Comparison of ENCODE assay signal across 22 cellular contexts in the genomic region with DNA sequence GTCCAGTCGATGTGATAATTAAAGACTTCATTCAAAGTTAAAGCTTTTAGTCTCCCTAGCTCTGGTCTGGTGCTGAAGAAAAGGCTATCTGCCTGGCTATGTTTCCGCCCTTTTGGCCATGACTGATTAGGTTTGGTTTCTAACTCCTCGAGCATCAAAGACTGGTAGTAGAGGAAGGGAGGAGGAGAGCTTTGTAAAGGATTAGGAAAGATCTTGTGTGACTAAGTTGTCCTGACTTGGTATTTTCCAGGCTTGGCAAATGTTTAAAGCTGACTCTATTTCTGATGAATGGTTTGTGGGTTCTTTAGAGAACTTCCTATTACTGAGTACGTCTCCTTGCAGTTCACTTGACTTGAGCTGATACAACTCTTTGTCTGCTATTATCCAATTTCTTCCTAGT.
DNase-seq lines count a peak whose midpoint lies in the region; ATAC-seq, FAIRE-seq and TF ChIP-seq lines count a peak whose summit lies in the region.
"Had no signal": no experiment of that assay in that cellular context is flagged by ENCODE, and none has a peak within 500 bp of the region (broad histone marks: within the 10 kb centered on the region; RNA-seq: fewer than 3 reads in every experiment).

No MANE protein-coding gene starts in this region.

- H3K4me1 ChIP-seq in adipocyte (ENCODE audit: control insufficient read depth, insufficient read depth, low read length): peaks cover 17% of the 10 kb centered on the region
- H3K4me1 ChIP-seq in esophagus muscularis mucosa: no peaks in the 10 kb centered on the region
- H3K4me1 ChIP-seq: BLaER1 treated with 17β-estradiol and CSF1 and Interleukin-3, amounts not matched to agents 10 nM and 100 nM; HAP-1 had no signal

- peaks cover 0 to 4% of the 10 kb centered on the region in 2 donors for H3K9me3 Mint-ChIP-seq in activated naive CD4-positive, alpha-beta T cell treated with anti-CD3 and anti-CD28 coated beads, Interleukin-2, amount 50 U/mL, for 72 hours

- no peak overlapping the region for H3K27ac ChIP-seq in esophagus muscularis mucosa (replicated peaks in 1 of 4)
- H3K27ac ChIP-seq: BLaER1 treated with 17β-estradiol and CSF1 and Interleukin-3, amounts not matched to agents 10 nM and 100 nM; ovary; WERI-Rb-1 had no signal

- peaks cover 0 to 5% of the 10 kb centered on the region in 2 donors for H3K36me3 Mint-ChIP-seq in activated naive CD4-positive, alpha-beta T cell treated with anti-CD3 and anti-CD28 coated beads, Interleukin-2, amount 50 U/mL, for 72 hours

- TF ChIP-seq POLR2A in esophagus muscularis mucosa (IDR thresholded peaks at IDR 0.05; ENCODE audit: low read depth) (no peak), GM18505 (IDR thresholded peaks at IDR 0.05; ENCODE audit: borderline replicate concordance, extremely low read depth, insufficient read depth, insufficient read length) (no peak)

- TF ChIP-seq EP300 in esophagus muscularis mucosa (IDR thresholded peaks at IDR 0.05): no peak

- H3K4me3 ChIP-seq in adipocyte (ENCODE audit: low read length) (peak overlapping the region; percentile 11), esophagus muscularis mucosa (no peak overlapping the region)
- H3K4me3 ChIP-seq: BLaER1 treated with 17β-estradiol and CSF1 and Interleukin-3, amounts not matched to agents 10 nM and 100 nM; HAP-1; lung; ovary had no signal

- no peak for FAIRE-seq in D721Med (lab: Jason Lieb, UNC)
- FAIRE-seq: frontal cortex, small intestine had no signal

- ATAC-seq in omental fat pad (ENCODE audit: low FRiP score) (peak; percentile 90), GM18505 (IDR thresholded peaks at IDR 0.05; ENCODE audit: unreplicated experiment) (no peak)
- no peak for ATAC-seq in activated naive CD4-positive, alpha-beta T cell treated with anti-CD3 and anti-CD28 coated beads, Interleukin-2, amount 50 U/mL, for 72 hours
- ATAC-seq: activated CD8-positive, alpha-beta T cell treated with anti-CD3 and anti-CD28 coated beads, Interleukin-2, amount 10 ng/mL, durations not matched to agents 7 days and 5 days had no signal

- no peak overlapping the region for H3K27ac Mint-ChIP-seq in activated naive CD4-positive, alpha-beta T cell treated with anti-CD3 and anti-CD28 coated beads, Interleukin-2, amount 50 U/mL, for 72 hours
- H3K27ac Mint-ChIP-seq: activated CD8-positive, alpha-beta T cell treated with anti-CD3 and anti-CD28 coated beads, Interleukin-2, amount 10 ng/mL, durations not matched to agents 7 days and 5 days had no signal

- no peak overlapping the region for H3K9ac ChIP-seq in adipocyte (ENCODE audit: low read length)
- H3K9ac ChIP-seq: BLaER1 treated with 17β-estradiol and CSF1 and Interleukin-3, amounts not matched to agents 10 nM and 100 nM had no signal

- DNase-seq in GM04504 (ENCODE audit: low read depth): peak; percentile 56
- DNase-seq in adipocyte (ENCODE audit: low read depth): peak; percentile 70
- DNase-seq in fibroblast of peridontal ligament (ENCODE audit: extremely low read depth): peak; percentile 83
- no peak for DNase-seq in omental fat pad (ENCODE audit: low spot score)
- DNase-seq in activated naive CD4-positive, alpha-beta T cell treated with anti-CD3 and anti-CD28 coated beads, Interleukin-2, amount 50 U/mL, for 72 hours (ENCODE audit: low spot score in 2 of 2): no peak
- no peak for DNase-seq in esophagus muscularis mucosa (ENCODE audit: extremely low spot score)
- no peak for DNase-seq in D721Med (ENCODE audit: insufficient read length, low spot score)
- DNase-seq: activated CD8-positive, alpha-beta T cell treated with anti-CD3 and anti-CD28 coated beads, Interleukin-2, amount 10 ng/mL, durations not matched to agents 7 days and 5 days; amygdala; dermis blood vessel endothelial cell; DMS53; NCI-H1105 treated with DMSO at 0.1 percent for 48 hours; NCI-H446 treated with DMSO at 0.1 percent for 48 hours; ovary; small intestine; stimulated activated naive CD4-positive, alpha-beta T cell; WERI-Rb-1 had no signal

- no peaks in the 10 kb centered on the region for H3K36me3 ChIP-seq in adipocyte (ENCODE audit: control insufficient read depth, insufficient read depth, low read length, severe bottlenecking)
- no peaks in the 10 kb centered on the region for H3K36me3 ChIP-seq in esophagus muscularis mucosa
- H3K36me3 ChIP-seq: BLaER1 treated with 17β-estradiol and CSF1 and Interleukin-3, amounts not matched to agents 10 nM and 100 nM; HAP-1; ovary; WERI-Rb-1 had no signal

- TF ChIP-seq CTCF in omental fat pad (IDR thresholded peaks at IDR 0.05) (no peak), esophagus muscularis mucosa (IDR thresholded peaks at IDR 0.05) (no peak), D721Med (IDR thresholded peaks at IDR 0.05; ENCODE audit: insufficient read depth, missing control alignments) (no peak)

- intact Hi-C loops in esophagus muscularis mucosa (cut with DNase I): no loop called here

- WGBS in esophagus muscularis mucosa: 76% methylated on average over 4 of the region's 4 CpGs

- H3K9me3 ChIP-seq in adipocyte (ENCODE audit: control insufficient read depth, low read length): no peaks in the 10 kb centered on the region
- H3K9me3 ChIP-seq in esophagus muscularis mucosa: no peaks in the 10 kb centered on the region
- H3K9me3 ChIP-seq: BLaER1 treated with 17β-estradiol and CSF1 and Interleukin-3, amounts not matched to agents 10 nM and 100 nM; HAP-1; ovary had no signal

- no peaks in the 10 kb centered on the region for H3K27me3 ChIP-seq in adipocyte (replicated peaks; ENCODE audit: control insufficient read depth, insufficient read depth, low read length)
- H3K27me3 ChIP-seq in esophagus muscularis mucosa: no peaks in the 10 kb centered on the region
- H3K27me3 ChIP-seq: BLaER1 treated with 17β-estradiol and CSF1 and Interleukin-3, amounts not matched to agents 10 nM and 100 nM; ovary had no signal

Comparison
In these comparisons a context has a peak if more than half of its experiments do, and no peak if none do; other contexts are left out.
1. DNase-seq: peak in GM04504 (single experiment), adipocyte (single experiment) and fibroblast of peridontal ligament (single experiment); none in omental fat pad (single experiment), activated naive CD4-positive, alpha-beta T cell treated with anti-CD3 and anti-CD28 coated beads, Interleukin-2, amount 50 U/mL, for 72 hours (0 of 2), esophagus muscularis mucosa (single experiment) and D721Med (single experiment).